33 cellular contexts compared by ENCODE assay signal in the genomic region with DNA sequence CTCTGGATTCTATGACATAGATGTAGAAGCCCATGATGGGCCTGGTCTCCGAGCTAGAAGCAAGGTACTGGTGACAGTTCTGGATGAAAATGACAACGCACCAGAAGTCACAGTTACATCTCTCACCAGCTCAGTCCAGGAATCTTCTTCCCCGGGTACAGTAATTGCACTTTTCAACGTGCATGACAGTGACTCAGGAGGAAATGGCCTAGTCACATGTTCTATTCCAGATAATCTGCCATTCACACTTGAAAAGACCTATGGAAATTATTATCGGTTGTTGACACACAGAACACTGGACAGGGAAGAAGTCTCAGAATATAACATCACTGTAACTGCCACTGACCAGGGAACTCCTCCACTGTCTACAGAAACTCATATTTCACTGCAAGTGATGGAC. TPM values are rescaled to one million over a fixed set of nuclear protein-coding genes. Genes with fewer than 3 reads are reported as not detected.
"Had no signal": no experiment of that assay in that cellular context is flagged by ENCODE, and none has a peak within 500 bp of the region (broad histone marks: within the 10 kb centered on the region; RNA-seq: fewer than 3 reads in every experiment).

No MANE protein-coding gene starts in this region.

- H3K27ac ChIP-seq: brain microvascular endothelial cell, coronary artery, dorsolateral prefrontal cortex, esophagus muscularis mucosa, foreskin keratinocyte, gastrocnemius medialis, heart left ventricle, VCaP had no signal

- DNase-seq: activated CD4-positive, alpha-beta T cell treated with anti-CD3 and anti-CD28 coated beads for 1 hour; activated CD4-positive, alpha-beta T cell treated with anti-CD3 and anti-CD28 coated beads for 4 hours; activated CD4-positive, alpha-beta T cell treated with anti-CD3 and anti-CD28 coated beads, Interleukin-2, amount 50 U/mL, for 1 hour; activated CD4-positive, alpha-beta T cell treated with anti-CD3 and anti-CD28 coated beads, Interleukin-2, amount 50 U/mL, for 48 hours; activated CD8-positive, alpha-beta memory T cell treated with anti-CD3 and anti-CD28 coated beads for 24 hours; activated CD8-positive, alpha-beta T cell treated with anti-CD3 and anti-CD28 coated beads for 36 hours; activated effector memory CD4-positive, alpha-beta T cell treated with Interleukin-2 at 50 U/mL for 16 hours; activated gamma-delta T cell treated with Interleukin-2 at 50 U/mL for 16 hours; activated naive CD4-positive, alpha-beta T cell treated with anti-CD3 and anti-CD28 coated beads, Interleukin-2, amount 50 U/mL, for 16 hours; activated naive CD4-positive, alpha-beta T cell treated with Interleukin-2 at 50 U/mL for 16 hours; activated naive CD8-positive, alpha-beta T cell treated with anti-CD3 and anti-CD28 coated beads for 36 hours; activated T-cell treated with anti-CD3 and anti-CD28 coated beads, Interleukin-2, amount 50 U/mL, for 4 hours; amniotic stem cell; anterior cingulate cortex; brain microvascular endothelial cell; dorsolateral prefrontal cortex; effector memory CD4-positive, alpha-beta T cell; endodermal cell; erythroblast; foreskin keratinocyte; gastrocnemius medialis; glutamatergic neuron; heart left ventricle; T-helper 1 cell; T-helper 17 cell; T1000 had no signal

- H3K4me1 ChIP-seq: esophagus muscularis mucosa, foreskin keratinocyte had no signal

- ATAC-seq: activated CD8-positive, alpha-beta T cell treated with anti-CD3 and anti-CD28 coated beads for 36 hours; activated T-cell treated with anti-CD3 and anti-CD28 coated beads, Interleukin-2, amount 50 U/mL, for 4 hours; activated T-helper 17 cell treated with anti-CD3 and anti-CD28 coated beads, Interleukin-2, amount 50 U/mL, for 72 hours; foreskin keratinocyte; gastrocnemius medialis; T-helper 17 cell; WTC11 had no signal

- FAIRE-seq: astrocyte, bronchial epithelial cell had no signal

- H3K36me3 ChIP-seq: brain microvascular endothelial cell, esophagus muscularis mucosa, gastrocnemius medialis had no signal

- H3K27me3 ChIP-seq: brain microvascular endothelial cell had no signal

RNA-seq across cellular contexts. Expression of a gene that starts 1.3 kb away (rescaled TPM):
- total RNA-seq: activated CD8-positive, alpha-beta T cell treated with anti-CD3 and anti-CD28 coated beads for 36 hours had no signal

RNA-seq across cellular contexts. Expression of a gene that starts 3.7 kb away (rescaled TPM):
- polyA plus RNA-seq: foreskin keratinocyte had no signal

RNA-seq across cellular contexts. Expression of a gene that starts 6.2 kb away (rescaled TPM):
- total RNA-seq: activated CD8-positive, alpha-beta T cell treated with anti-CD3 and anti-CD28 coated beads for 36 hours; activated naive CD8-positive, alpha-beta T cell treated with anti-CD3 and anti-CD28 coated beads for 36 hours; activated T-helper 17 cell treated with anti-CD3 and anti-CD28 coated beads, Interleukin-2, amount 50 U/mL, for 72 hours; foreskin keratinocyte had no signal
- polyA plus RNA-seq: foreskin keratinocyte had no signal

RNA-seq across cellular contexts. Expression of a gene that starts 7.8 kb away (rescaled TPM):
- total RNA-seq: activated CD8-positive, alpha-beta T cell treated with anti-CD3 and anti-CD28 coated beads for 36 hours; foreskin keratinocyte had no signal

RNA-seq across cellular contexts. Expression of a gene that starts 12.5 kb away (rescaled TPM):
- total RNA-seq: activated CD8-positive, alpha-beta T cell treated with anti-CD3 and anti-CD28 coated beads for 36 hours; activated naive CD8-positive, alpha-beta T cell treated with anti-CD3 and anti-CD28 coated beads for 36 hours; activated T-cell treated with anti-CD3 and anti-CD28 coated beads, Interleukin-2, amount 50 U/mL, for 4 hours; foreskin keratinocyte had no signal
